In genomic region chr15:92971081-92971480, GRCh38 we compare ENCODE assay signal across 25 cellular contexts.
DNase-seq lines count a peak whose midpoint lies in the region; ATAC-seq, FAIRE-seq and TF ChIP-seq lines count a peak whose summit lies in the region.
"Had no signal": no experiment of that assay in that cellular context is flagged by ENCODE, and none has a peak within 500 bp of the region (broad histone marks: within the 10 kb centered on the region; RNA-seq: fewer than 3 reads in every experiment).

No MANE protein-coding gene starts in this region.

- no peak for TF ChIP-seq POLR2A in HepG2 (IDR thresholded peaks at IDR 0.05; ENCODE audit: insufficient read depth in 1 of 2, low read depth in 2 of 2, low read length in 2 of 2)
- no peak for TF ChIP-seq POLR2A in right lobe of liver (IDR thresholded peaks at IDR 0.05)

- ATAC-seq in HepG2 (no peak), right lobe of liver (no peak)
- ATAC-seq in stimulated activated naive B cell treated with anti-CD40 and anti-IgM and Interleukin-4, amounts not matched to agents 10 μg/mL and 1 μg/mL and 100 μg/mL, for 72 hours (replicated peaks): no peak
- ATAC-seq: mucosa of descending colon had no signal

- H2AFZ ChIP-seq in HepG2 (ENCODE audit: low read length): no peak overlapping the region

- no TSS peak for BruUV-seq in HepG2 (replicated peaks; lab: Mats Ljungman, UMichigan)

- no peaks in the 10 kb centered on the region for H3K4me1 ChIP-seq in HepG2 (ENCODE audit: insufficient read depth, low read length)
- H3K4me1 ChIP-seq in right lobe of liver: no peaks in the 10 kb centered on the region
- H3K4me1 ChIP-seq: prostate gland had no signal

- H3K4me3 Mint-ChIP-seq in activated T-helper 1 cell treated with anti-CD3 and anti-CD28 coated beads, Interleukin-12 subunit alpha, Interleukin-12 subunit beta, Interleukin-2, Interleukin-4 antibody, amounts not matched to agents 30 ng/mL and 10 ng/mL and 1 ng/mL, durations not matched to agents 14 hours and 24 hours and 36 hours: no peak overlapping the region
- no peak overlapping the region for H3K4me3 Mint-ChIP-seq in mesothelial cell of epicardium
- no peak overlapping the region for H3K4me3 Mint-ChIP-seq in stimulated activated naive B cell treated with anti-CD40 and anti-IgM and Interleukin-4, amounts not matched to agents 10 μg/mL and 1 μg/mL and 100 μg/mL, for 72 hours
- H3K4me3 Mint-ChIP-seq: brain, CD14-positive monocyte had no signal

- no peak overlapping the region for H3K9ac ChIP-seq in HepG2 (ENCODE audit: insufficient read depth, low read depth, low read length)

- H3K27me3 ChIP-seq in HepG2 (ENCODE audit: control insufficient read depth in 1 of 2, insufficient read depth in 2 of 2, low read length in 2 of 2) (no peaks in the 10 kb centered on the region), right lobe of liver (no peaks in the 10 kb centered on the region)
- H3K27me3 ChIP-seq: adrenal gland, sigmoid colon, stomach, thyroid gland had no signal

- H3K27ac Mint-ChIP-seq in activated T-helper 1 cell treated with anti-CD3 and anti-CD28 coated beads, Interleukin-12 subunit alpha, Interleukin-12 subunit beta, Interleukin-2, Interleukin-4 antibody, amounts not matched to agents 30 ng/mL and 10 ng/mL and 1 ng/mL, durations not matched to agents 14 hours and 24 hours and 36 hours: peak overlapping the region; percentile 22
- peak overlapping the region; percentile 75 for H3K27ac Mint-ChIP-seq in mesothelial cell of epicardium
- peak overlapping the region; percentile 70 for H3K27ac Mint-ChIP-seq in stimulated activated naive B cell treated with anti-CD40 and anti-IgM and Interleukin-4, amounts not matched to agents 10 μg/mL and 1 μg/mL and 100 μg/mL, for 72 hours

- TF ChIP-seq RAD21 in HepG2 (CRISPR knock-in tag; IDR thresholded peaks at IDR 0.05): no peak

- H3K36me3 ChIP-seq in HepG2 (replicated peaks in 1 of 2; ENCODE audit: control insufficient read depth in 1 of 2, insufficient read depth in 2 of 2, low read length in 2 of 2) (peaks cover 29 to 91% of the 10 kb centered on the region in 2 experiments), right lobe of liver (peaks cover 14 to 90% (median 31%) of the 10 kb centered on the region in 4 donors)

- FAIRE-seq in HepG2 (lab: Jason Lieb, UNC): no peak
- FAIRE-seq: kidney had no signal

- peaks cover 2% of the 10 kb centered on the region; the same call in 1 of the 2 replicates for H4K20me1 ChIP-seq in HepG2 (ENCODE audit: insufficient read depth, low read length)

- H3K27ac ChIP-seq in HepG2 (ENCODE audit: extremely low read length, insufficient read depth, low read length) (no peak overlapping the region), right lobe of liver (no peak overlapping the region)
- H3K27ac ChIP-seq: prostate gland, RWPE1, sigmoid colon, stomach, thyroid gland had no signal

- DNase-seq in HepG2 (ENCODE audit: low spot score): no peak
- DNase-seq in right lobe of liver: no peak
- DNase-seq in activated T-helper 1 cell treated with anti-CD3 and anti-CD28 coated beads, Interleukin-12 subunit alpha, Interleukin-12 subunit beta, Interleukin-2, Interleukin-4 antibody, amounts not matched to agents 30 ng/mL and 10 ng/mL and 1 ng/mL, durations not matched to agents 14 hours and 24 hours and 36 hours (ENCODE audit: low spot score): no peak
- no peak for DNase-seq in mesothelial cell of epicardium (ENCODE audit: low spot score in 2 of 2, unreplicated experiment in 2 of 2)
- DNase-seq in stimulated activated naive B cell treated with anti-CD40 and anti-IgM and Interleukin-4, amounts not matched to agents 10 μg/mL and 1 μg/mL and 100 μg/mL, for 72 hours: no peak
- DNase-seq in AG08396 (ENCODE audit: low spot score): no peak
- no peak for DNase-seq in stimulated activated CD4-positive, alpha-beta T cell treated with anti-CD3 and anti-CD28 coated beads, Interleukin-4, amount 100 ng/mL, for 1 hour
- DNase-seq in foreskin melanocyte: no peak
- DNase-seq: activated CD4-positive, alpha-beta T cell treated with anti-CD3 and anti-CD28 coated beads for 1 hour; adrenal gland; effector CD8-positive, alpha-beta T cell; Karpas-422; kidney; mucosa of descending colon; NCI-H1417 treated with DMSO at 0.1 percent for 48 hours; NCI-H2081 treated with DMSO at 0.1 percent for 48 hours; NCI-H446 treated with DMSO at 0.1 percent for 48 hours; sigmoid colon; stimulated activated CD4-positive, alpha-beta T cell treated with anti-CD3 and anti-CD28 coated beads, Interleukin-15, amount 100 ng/mL, for 24 hours; stomach; thyroid gland had no signal

- in situ Hi-C loops in HepG2 (cut with HindIII; ENCODE audit: extremely low pct_ligation_motif_present, low pct_unique_long_range_greater_than_20kb): no loop called here

- no peak for TF ChIP-seq CTCF in HepG2 (CRISPR knock-in tag; IDR thresholded peaks at IDR 0.05)
- TF ChIP-seq CTCF in right lobe of liver (IDR thresholded peaks at IDR 0.05): no peak
- TF ChIP-seq CTCF in mesothelial cell of epicardium (IDR thresholded peaks at IDR 0.05; ENCODE audit: unreplicated experiment): no peak

- 97% methylated on average over 1 of the region's 1 CpG for WGBS in HepG2 (ENCODE audit: low lambda C conversion rate)
- 91% methylated on average over 1 of the region's 1 CpG for WGBS in right lobe of liver (ENCODE audit: insufficient coverage, low coverage, low lambda C conversion rate, missing lambda C conversion rate)

- H3K4me2 ChIP-seq in HepG2 (ENCODE audit: low read depth, low read length): no peak overlapping the region

- peaks cover 2% of the 10 kb centered on the region for H3K79me2 ChIP-seq in HepG2 (ENCODE audit: insufficient read depth, low read length)

- H3K4me3 ChIP-seq in HepG2 (replicated peaks in 1 of 3; ENCODE audit: insufficient read depth in 1 of 3, low read depth in 2 of 3, low read length in 3 of 3) (no peak overlapping the region), right lobe of liver (no peak overlapping the region)
- H3K4me3 ChIP-seq: adrenal gland, mucosa of descending colon, prostate gland, sigmoid colon, stomach, thyroid gland had no signal

- H3K27me3 Mint-ChIP-seq in activated T-helper 1 cell treated with anti-CD3 and anti-CD28 coated beads, Interleukin-12 subunit alpha, Interleukin-12 subunit beta, Interleukin-2, Interleukin-4 antibody, amounts not matched to agents 30 ng/mL and 10 ng/mL and 1 ng/mL, durations not matched to agents 14 hours and 24 hours and 36 hours (ENCODE audit: insufficient read depth): no peaks in the 10 kb centered on the region
- no peaks in the 10 kb centered on the region for H3K27me3 Mint-ChIP-seq in mesothelial cell of epicardium (ENCODE audit: low read depth)
- H3K27me3 Mint-ChIP-seq in stimulated activated naive B cell treated with anti-CD40 and anti-IgM and Interleukin-4, amounts not matched to agents 10 μg/mL and 1 μg/mL and 100 μg/mL, for 72 hours: no peaks in the 10 kb centered on the region
- H3K27me3 Mint-ChIP-seq: brain had no signal

- no peak for TF ChIP-seq EP300 in HepG2 (IDR thresholded peaks at IDR 0.05; ENCODE audit: low read depth in 2 of 2, low read length in 2 of 2)
- no peak for TF ChIP-seq EP300 in HepG2 (CRISPR knock-in tag; IDR thresholded peaks at IDR 0.05; ENCODE audit: borderline replicate concordance)

- peaks cover 31% of the 10 kb centered on the region for H3K4me1 Mint-ChIP-seq in activated T-helper 1 cell treated with anti-CD3 and anti-CD28 coated beads, Interleukin-12 subunit alpha, Interleukin-12 subunit beta, Interleukin-2, Interleukin-4 antibody, amounts not matched to agents 30 ng/mL and 10 ng/mL and 1 ng/mL, durations not matched to agents 14 hours and 24 hours and 36 hours (ENCODE audit: low read depth)
- H3K4me1 Mint-ChIP-seq in mesothelial cell of epicardium: peaks cover 3% of the 10 kb centered on the region
- H3K4me1 Mint-ChIP-seq in stimulated activated naive B cell treated with anti-CD40 and anti-IgM and Interleukin-4, amounts not matched to agents 10 μg/mL and 1 μg/mL and 100 μg/mL, for 72 hours: peaks cover 13 to 29% of the 10 kb centered on the region in 2 donors

- CTCF ChIA-PET in HepG2 (lab: Yijun Ruan, JAX; ENCODE audit: low intra/inter-chr PET ratio, low total read pairs): no interaction called here

- H3K9me3 ChIP-seq in HepG2 (ENCODE audit: low read length) (no peaks in the 10 kb centered on the region), right lobe of liver (no peaks in the 10 kb centered on the region)
- H3K9me3 ChIP-seq: adrenal gland, mucosa of descending colon, prostate gland, sigmoid colon, stomach, thyroid gland had no signal

- intact Hi-C loops in HepG2 (cut with micrococcal nuclease; ENCODE audit: unreplicated experiment): no loop called here
- intact Hi-C loops in right lobe of liver (cut with DNase I): no loop called here
- intact Hi-C loops in activated T-helper 1 cell treated with anti-CD3 and anti-CD28 coated beads, Interleukin-12 subunit alpha, Interleukin-12 subunit beta, Interleukin-2, Interleukin-4 antibody, amounts not matched to agents 30 ng/mL and 10 ng/mL and 1 ng/mL, durations not matched to agents 14 hours and 24 hours and 36 hours (cut with micrococcal nuclease): no loop called here

- no peaks in the 10 kb centered on the region for H3K9me3 Mint-ChIP-seq in activated T-helper 1 cell treated with anti-CD3 and anti-CD28 coated beads, Interleukin-12 subunit alpha, Interleukin-12 subunit beta, Interleukin-2, Interleukin-4 antibody, amounts not matched to agents 30 ng/mL and 10 ng/mL and 1 ng/mL, durations not matched to agents 14 hours and 24 hours and 36 hours
- no peaks in the 10 kb centered on the region for H3K9me3 Mint-ChIP-seq in mesothelial cell of epicardium
- no peaks in the 10 kb centered on the region for H3K9me3 Mint-ChIP-seq in stimulated activated naive B cell treated with anti-CD40 and anti-IgM and Interleukin-4, amounts not matched to agents 10 μg/mL and 1 μg/mL and 100 μg/mL, for 72 hours
- H3K9me3 Mint-ChIP-seq: brain, CD14-positive monocyte had no signal

- POLR2A ChIA-PET in HepG2 (lab: Yijun Ruan, JAX): no interaction called here

- peaks cover 56% of the 10 kb centered on the region for H3K36me3 Mint-ChIP-seq in activated T-helper 1 cell treated with anti-CD3 and anti-CD28 coated beads, Interleukin-12 subunit alpha, Interleukin-12 subunit beta, Interleukin-2, Interleukin-4 antibody, amounts not matched to agents 30 ng/mL and 10 ng/mL and 1 ng/mL, durations not matched to agents 14 hours and 24 hours and 36 hours (ENCODE audit: low read depth)
- peaks cover 61% of the 10 kb centered on the region for H3K36me3 Mint-ChIP-seq in mesothelial cell of epicardium
- H3K36me3 Mint-ChIP-seq in stimulated activated naive B cell treated with anti-CD40 and anti-IgM and Interleukin-4, amounts not matched to agents 10 μg/mL and 1 μg/mL and 100 μg/mL, for 72 hours: peaks cover 42 to 68% of the 10 kb centered on the region in 2 donors

TF ChIP-seq in HepG2, 621 proteins besides CTCF, POLR2A, EP300 and RAD21 (continues in another document):
- no peak for TF ChIP-seq NCOA5 (CRISPR knock-in tag; IDR thresholded peaks at IDR 0.05)

Comparison
In these comparisons a context has a peak if more than half of its experiments do, and no peak if none do; other contexts are left out.
1. H3K27ac Mint-ChIP-seq: peak in every context shown above with its lines; median percentile 75 in mesothelial cell of epicardium; 70 in stimulated activated naive B cell treated with anti-CD40 and anti-IgM and Interleukin-4, amounts not matched to agents 10 μg/mL and 1 μg/mL and 100 μg/mL, for 72 hours; 22 in activated T-helper 1 cell treated with anti-CD3 and anti-CD28 coated beads, Interleukin-12 subunit alpha, Interleukin-12 subunit beta, Interleukin-2, Interleukin-4 antibody, amounts not matched to agents 30 ng/mL and 10 ng/mL and 1 ng/mL, durations not matched to agents 14 hours and 24 hours and 36 hours.